ENCODE assay signal across 37 cellular contexts in the genomic region with DNA sequence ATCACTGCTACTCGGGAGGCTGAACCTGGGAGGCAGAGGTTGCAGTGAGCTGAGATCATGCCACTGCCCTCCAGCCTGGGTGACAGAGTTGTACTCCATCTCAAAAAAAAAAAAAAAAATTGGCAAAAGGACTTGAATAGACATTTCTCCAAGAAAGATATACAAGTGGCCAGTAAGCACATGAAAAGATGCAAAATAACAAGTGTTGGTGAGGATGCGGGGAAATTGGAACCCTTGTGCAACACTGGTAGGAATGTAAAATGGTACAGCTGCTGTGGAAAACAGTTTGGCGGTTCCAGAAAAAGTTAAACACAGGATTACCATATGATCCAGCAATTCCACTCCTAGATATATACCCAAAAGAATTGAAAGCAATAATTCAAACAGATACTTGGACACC.
"Had no signal": no experiment of that assay in that cellular context is flagged by ENCODE, and none has a peak within 500 bp of the region (broad histone marks: within the 10 kb centered on the region; RNA-seq: fewer than 3 reads in every experiment).

No MANE protein-coding gene starts in this region.

- DNase-seq: activated CD4-positive, alpha-beta memory T cell treated with anti-CD3 and anti-CD28 coated beads, Interleukin-2, amount 10 ng/mL, durations not matched to agents 7 days and 5 days; activated CD4-positive, alpha-beta T cell treated with anti-CD3 and anti-CD28 coated beads for 1 hour; activated CD4-positive, alpha-beta T cell treated with anti-CD3 and anti-CD28 coated beads for 36 hours; activated CD4-positive, alpha-beta T cell treated with anti-CD3 and anti-CD28 coated beads for 48 hours; activated CD4-positive, alpha-beta T cell treated with anti-CD3 and anti-CD28 coated beads, Interleukin-2, amount 10 ng/mL, durations not matched to agents 7 days and 5 days; activated CD4-positive, alpha-beta T cell treated with anti-CD3 and anti-CD28 coated beads, Interleukin-2, amount 50 U/mL, for 48 hours; activated CD4-positive, CD25-positive, alpha-beta regulatory T cell; activated CD8-positive, alpha-beta memory T cell treated with anti-CD3 and anti-CD28 coated beads for 24 hours; activated CD8-positive, alpha-beta memory T cell treated with anti-CD3 and anti-CD28 coated beads, Interleukin-2, amount 10 ng/mL, durations not matched to agents 7 days and 5 days; activated CD8-positive, alpha-beta memory T cell treated with anti-CD3 and anti-CD28 coated beads, Interleukin-2, amount 50 U/mL, for 48 hours; activated CD8-positive, alpha-beta T cell treated with anti-CD3 and anti-CD28 coated beads, Interleukin-2, amount 10 ng/mL, durations not matched to agents 7 days and 5 days; activated gamma-delta T cell treated with Interleukin-2 at 50 U/mL for 16 hours; activated naive CD4-positive, alpha-beta T cell; activated naive CD4-positive, alpha-beta T cell treated with anti-CD3 and anti-CD28 coated beads for 36 hours; activated naive CD4-positive, alpha-beta T cell treated with anti-CD3 and anti-CD28 coated beads, Interleukin-2, amount 50 U/mL, for 16 hours; activated naive CD8-positive, alpha-beta T cell treated with anti-CD3 and anti-CD28 coated beads for 36 hours; activated T-cell treated with anti-CD3 and anti-CD28 coated beads, Interleukin-2, amount 50 U/mL, for 24 hours; activated T-cell treated with anti-CD3 and anti-CD28 coated beads, Interleukin-2, amount 50 U/mL, for 48 hours; amniotic stem cell; aorta; caudate nucleus; cerebellar nuclear complex; T-helper 1 cell; T-helper 2 cell; T-helper 9 cell; WERI-Rb-1 had no signal

- ATAC-seq: activated CD4-positive, alpha-beta T cell treated with anti-CD3 and anti-CD28 coated beads for 36 hours; activated CD4-positive, CD25-positive, alpha-beta regulatory T cell treated with anti-CD3 and anti-CD28 coated beads, Interleukin-2, amount 50 U/mL, for 24 hours; activated CD8-positive, alpha-beta memory T cell treated with anti-CD3 and anti-CD28 coated beads, Interleukin-2, amount 10 ng/mL, durations not matched to agents 7 days and 5 days; activated CD8-positive, alpha-beta T cell treated with anti-CD3 and anti-CD28 coated beads, Interleukin-2, amount 10 ng/mL, durations not matched to agents 7 days and 5 days; activated naive CD4-positive, alpha-beta T cell treated with anti-CD3 and anti-CD28 coated beads, Interleukin-2, amount 50 U/mL, for 72 hours; WTC11 had no signal

- H3K4me1 ChIP-seq: adrenal gland had no signal

- FAIRE-seq: bronchial epithelial cell, TTC549 had no signal

- H3K27me3 Mint-ChIP-seq: activated CD4-positive, alpha-beta memory T cell treated with anti-CD3 and anti-CD28 coated beads, Interleukin-2, amount 10 ng/mL, durations not matched to agents 7 days and 5 days; activated CD4-positive, alpha-beta T cell treated with anti-CD3 and anti-CD28 coated beads for 36 hours; activated CD4-positive, alpha-beta T cell treated with anti-CD3 and anti-CD28 coated beads, Interleukin-2, amount 10 ng/mL, durations not matched to agents 7 days and 5 days; activated CD8-positive, alpha-beta memory T cell treated with anti-CD3 and anti-CD28 coated beads, Interleukin-2, amount 10 ng/mL, durations not matched to agents 7 days and 5 days; activated naive CD8-positive, alpha-beta T cell treated with anti-CD3 and anti-CD28 coated beads for 36 hours; central memory CD8-positive, alpha-beta T cell had no signal

- H3K27ac Mint-ChIP-seq: activated CD4-positive, alpha-beta memory T cell treated with anti-CD3 and anti-CD28 coated beads, Interleukin-2, amount 10 ng/mL, durations not matched to agents 7 days and 5 days; activated CD4-positive, alpha-beta T cell treated with anti-CD3 and anti-CD28 coated beads for 36 hours; activated CD4-positive, alpha-beta T cell treated with anti-CD3 and anti-CD28 coated beads, Interleukin-2, amount 10 ng/mL, durations not matched to agents 7 days and 5 days; activated CD8-positive, alpha-beta memory T cell treated with anti-CD3 and anti-CD28 coated beads, Interleukin-2, amount 10 ng/mL, durations not matched to agents 7 days and 5 days; activated CD8-positive, alpha-beta T cell treated with anti-CD3 and anti-CD28 coated beads, Interleukin-2, amount 10 ng/mL, durations not matched to agents 7 days and 5 days; activated naive CD4-positive, alpha-beta T cell treated with anti-CD3 and anti-CD28 coated beads for 36 hours; activated naive CD4-positive, alpha-beta T cell treated with anti-CD3 and anti-CD28 coated beads, Interleukin-2, amount 50 U/mL, for 72 hours; activated naive CD8-positive, alpha-beta T cell treated with anti-CD3 and anti-CD28 coated beads for 36 hours; activated T-cell treated with anti-CD3 and anti-CD28 coated beads, Interleukin-2, amount 50 U/mL, for 24 hours; brain; T-helper 1 cell treated with Interleukin-12 subunit alpha and Interleukin-12 subunit beta and Interleukin-4 antibody, amounts not matched to agents 30 μg/mL and 1 μg/mL, for 36 hours; T-helper 2 cell treated with Interferon-gamma antibody and Interleukin-4, amounts not matched to agents 5 μg/mL and 100 μg/mL, for 36 hours; WTC11 had no signal

- H3K27me3 ChIP-seq: adrenal gland, cardiac muscle cell had no signal

- H3K36me3 ChIP-seq: cardiac muscle cell had no signal

- H3K4me1 Mint-ChIP-seq: activated CD4-positive, alpha-beta T cell treated with anti-CD3 and anti-CD28 coated beads, Interleukin-2, amount 10 ng/mL, durations not matched to agents 7 days and 5 days; brain; central memory CD8-positive, alpha-beta T cell; WTC11 had no signal

- H3K4me3 Mint-ChIP-seq: activated CD4-positive, alpha-beta memory T cell treated with anti-CD3 and anti-CD28 coated beads, Interleukin-2, amount 10 ng/mL, durations not matched to agents 7 days and 5 days; activated CD4-positive, alpha-beta T cell treated with anti-CD3 and anti-CD28 coated beads for 36 hours; activated CD4-positive, alpha-beta T cell treated with anti-CD3 and anti-CD28 coated beads, Interleukin-2, amount 10 ng/mL, durations not matched to agents 7 days and 5 days; activated CD8-positive, alpha-beta memory T cell treated with anti-CD3 and anti-CD28 coated beads, Interleukin-2, amount 10 ng/mL, durations not matched to agents 7 days and 5 days; activated CD8-positive, alpha-beta T cell treated with anti-CD3 and anti-CD28 coated beads, Interleukin-2, amount 10 ng/mL, durations not matched to agents 7 days and 5 days; activated naive CD4-positive, alpha-beta T cell treated with anti-CD3 and anti-CD28 coated beads for 36 hours; activated naive CD8-positive, alpha-beta T cell treated with anti-CD3 and anti-CD28 coated beads for 36 hours; activated T-cell treated with anti-CD3 and anti-CD28 coated beads, Interleukin-2, amount 50 U/mL, for 24 hours; brain; central memory CD8-positive, alpha-beta T cell; T-helper 1 cell treated with Interleukin-12 subunit alpha and Interleukin-12 subunit beta and Interleukin-4 antibody, amounts not matched to agents 30 μg/mL and 1 μg/mL, for 36 hours; T-helper 2 cell treated with Interferon-gamma antibody and Interleukin-4, amounts not matched to agents 5 μg/mL and 100 μg/mL, for 36 hours; WTC11 had no signal

- H3K4me3 ChIP-seq: adrenal gland, cardiac muscle cell had no signal

- H3K9me3 Mint-ChIP-seq: activated CD4-positive, alpha-beta memory T cell treated with anti-CD3 and anti-CD28 coated beads, Interleukin-2, amount 10 ng/mL, durations not matched to agents 7 days and 5 days; activated CD4-positive, alpha-beta T cell treated with anti-CD3 and anti-CD28 coated beads, Interleukin-2, amount 10 ng/mL, durations not matched to agents 7 days and 5 days; activated naive CD4-positive, alpha-beta T cell treated with anti-CD3 and anti-CD28 coated beads for 36 hours; activated naive CD4-positive, alpha-beta T cell treated with anti-CD3 and anti-CD28 coated beads, Interleukin-2, amount 50 U/mL, for 72 hours; activated naive CD8-positive, alpha-beta T cell treated with anti-CD3 and anti-CD28 coated beads for 36 hours; activated T-cell treated with anti-CD3 and anti-CD28 coated beads, Interleukin-2, amount 50 U/mL, for 24 hours; central memory CD8-positive, alpha-beta T cell; T-helper 1 cell treated with Interleukin-12 subunit alpha and Interleukin-12 subunit beta and Interleukin-4 antibody, amounts not matched to agents 30 μg/mL and 1 μg/mL, for 36 hours; T-helper 2 cell treated with Interferon-gamma antibody and Interleukin-4, amounts not matched to agents 5 μg/mL and 100 μg/mL, for 36 hours had no signal

- H3K27ac ChIP-seq: adrenal gland, cardiac muscle cell, WERI-Rb-1 had no signal

- H3K36me3 Mint-ChIP-seq: activated naive CD4-positive, alpha-beta T cell treated with anti-CD3 and anti-CD28 coated beads, Interleukin-2, amount 50 U/mL, for 72 hours had no signal
